In genomic region chr1:45359882-45360513, GRCh38 we compare ENCODE assay signal across 8 cellular contexts. TPM values are rescaled to one million over a fixed set of nuclear protein-coding genes. Genes with fewer than 3 reads are reported as not detected.
DNase-seq lines count a peak whose midpoint lies in the region; ATAC-seq, FAIRE-seq and TF ChIP-seq lines count a peak whose summit lies in the region.

No MANE protein-coding gene starts in this region.

- FAIRE-seq in frontal cortex (lab: Jason Lieb, UNC) (peak; percentile 93), pancreas (lab: Jason Lieb, UNC) (peak; percentile 88)

- H3K36me3 ChIP-seq in BE2C (no peaks in the 10 kb centered on the region), HAP-1 (replicated peaks) (no peaks in the 10 kb centered on the region), pancreas (no peaks in the 10 kb centered on the region)

- no peaks in the 10 kb centered on the region for H3K9me3 ChIP-seq in BE2C
- no peaks in the 10 kb centered on the region for H3K9me3 ChIP-seq in HAP-1
- H3K9me3 ChIP-seq in pancreas, result no peaks in the 10 kb centered on the region

- in situ Hi-C loops in HAP-1 (cut with MboI; ENCODE audit: low sequenced_read_pairs), result loop anchor here (10.0 kb wide), 1 partner anchor 205 kb away; no protein-coding TSS in a partner anchor

- no peaks in the 10 kb centered on the region for H3K27me3 ChIP-seq in BE2C
- no peaks in the 10 kb centered on the region for H3K27me3 ChIP-seq in HAP-1 (ENCODE audit: low read depth)
- H3K27me3 ChIP-seq in pancreas, result no peaks in the 10 kb centered on the region

- H3K4me1 ChIP-seq in BE2C (no peaks in the 10 kb centered on the region), HAP-1 (peaks cover 17% of the 10 kb centered on the region), pancreas (no peaks in the 10 kb centered on the region)

- H3K27ac ChIP-seq in pancreas, result no peak overlapping the region

- DNase-seq in BE2C (peak; percentile 37), HAP-1 (ENCODE audit: low spot score in 2 of 2) (peak; percentile 65 to 72), NOMO-1 treated with DMSO at 0.1 percent for 48 hours (lab: John Stamatoyannopoulos, UW; ENCODE audit: unreplicated experiment) (peak; percentile 69), frontal cortex (ENCODE audit: low spot score in 2 of 2) (peak in 1 of 2 donors; percentile 32), pancreas (peak in 3 of 6 donors; percentile 46 to 66 (median 49))
- DNase-seq in activated effector memory CD4-positive, alpha-beta T cell treated with anti-CD3 and anti-CD28 coated beads, Interleukin-2, amount 50 U/mL, for 16 hours, result peak; percentile 77
- no peak for DNase-seq in NK-92 treated with Interleukin-12 subunit alpha and Interleukin-12 subunit beta, amount 100 ng/mL, for 24 hours (lab: John Stamatoyannopoulos, UW)

- intact Hi-C loops in pancreas (cut with DNase I), result loop anchor here (5.0 to 10.0 kb wide), 2 partner anchors 125 to 132 kb away; partner anchors contain the start of gene TESK2 (in 2 of the 3)

- WGBS in pancreas, 2 donors, result 22% methylated on average over 7 of the region's 7 CpGs

- TF ChIP-seq CTCF in BE2C (IDR thresholded peaks at IDR 0.05; ENCODE audit: low read depth, low read length) (peak; percentile 51), pancreas (IDR thresholded peaks at IDR 0.05) (peak in 2 of 4 donors; percentile 43 to 51)

- H3K4me3 ChIP-seq in BE2C (ENCODE audit: low read depth, low read length) (no peak overlapping the region), HAP-1 (no peak overlapping the region), pancreas (no peak overlapping the region)

- peak; percentile 85 to 94 (median 92) for ATAC-seq in pancreas
- ATAC-seq in HG03571 (IDR thresholded peaks at IDR 0.05; ENCODE audit: unreplicated experiment), result no peak

RNA-seq across cellular contexts. Expression of gene MUTYH, which starts 19.8 kb away (rescaled TPM):
- polyA plus RNA-seq in BE2C (2012; ENCODE audit: insufficient read depth, insufficient read length, low read depth), result 41.3 TPM
- total RNA-seq in frontal cortex (20.8 TPM), pancreas (10 to 100 TPM in 5 of 6 donors, 1 to 10 TPM in 1; 9.5 to 13.9 (median 11.7) TPM)
- polyA plus RNA-seq in pancreas, result 10 to 100 TPM; 31.6 to 44.2 TPM

RNA-seq across cellular contexts. Expression of gene TOE1, which starts 20.0 kb away (rescaled TPM):
- 16.9 TPM for polyA plus RNA-seq in BE2C (2012; ENCODE audit: insufficient read depth, insufficient read length, low read depth)
- 7.3 TPM for total RNA-seq in frontal cortex
- total RNA-seq in pancreas, result 1 to 10 TPM; 2.4 to 4.4 (median 3.4) TPM
- polyA plus RNA-seq in pancreas, result 1 to 10 TPM; 4.8 to 8.2 TPM

RNA-seq across cellular contexts. Expression of gene HPDL, which starts 33.3 kb away (rescaled TPM):
- polyA plus RNA-seq in BE2C (2012; ENCODE audit: insufficient read depth, insufficient read length, low read depth), result 6.4 TPM
- total RNA-seq in frontal cortex (1.6 TPM), pancreas (under 1 TPM in 5 of 6 donors, not detected in 1; 0.14 to 0.85 (median 0.31) TPM)
- under 1 TPM; 0.23 TPM for polyA plus RNA-seq in pancreas
